Comparison of ENCODE assay signal across 19 cellular contexts in the genomic region with DNA sequence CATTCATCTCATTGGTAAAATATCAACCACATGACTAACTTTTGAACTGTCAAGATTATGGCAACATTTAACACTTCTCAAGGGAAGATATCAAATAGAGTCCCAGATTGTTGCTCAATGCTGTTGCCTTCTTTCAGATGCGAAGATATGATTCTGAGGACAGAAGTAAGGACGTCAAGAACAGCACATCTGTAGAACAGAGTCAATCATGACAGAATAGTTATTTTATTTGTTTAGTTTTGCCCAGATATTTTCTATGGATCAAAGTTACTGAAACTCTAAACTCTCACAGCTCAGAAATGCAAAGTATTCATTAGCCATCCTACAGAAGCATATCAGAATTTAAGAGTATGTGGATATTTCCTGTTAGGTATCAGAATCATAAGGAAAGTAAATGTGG.
"Had no signal": no experiment of that assay in that cellular context is flagged by ENCODE, and none has a peak within 500 bp of the region (broad histone marks: within the 10 kb centered on the region; RNA-seq: fewer than 3 reads in every experiment).

No MANE protein-coding gene starts in this region.

- H3K9me3 Mint-ChIP-seq: activated CD4-positive, alpha-beta T cell treated with anti-CD3 and anti-CD28 coated beads, Interleukin-2, amount 10 ng/mL, durations not matched to agents 7 days and 5 days had no signal

- H3K4me3 ChIP-seq: cardiac muscle cell, lower lobe of right lung, neural progenitor cell, pancreas, skin epidermis had no signal

- H3K36me3 Mint-ChIP-seq: activated naive CD8-positive, alpha-beta T cell; neural progenitor cell had no signal

- H3K36me3 ChIP-seq: cardiac muscle cell, lower lobe of right lung, neural progenitor cell, pancreas had no signal

- H2AFZ ChIP-seq: neural progenitor cell had no signal

- H3K27ac ChIP-seq: cardiac muscle cell, lower lobe of right lung, neural progenitor cell, pancreas had no signal

- H3K27me3 ChIP-seq: cardiac muscle cell, neural progenitor cell, pancreas had no signal

- H3K9me3 ChIP-seq: pancreas had no signal

- H3K4me3 Mint-ChIP-seq: activated CD4-positive, alpha-beta T cell treated with anti-CD3 and anti-CD28 coated beads, Interleukin-2, amount 10 ng/mL, durations not matched to agents 7 days and 5 days; activated naive CD8-positive, alpha-beta T cell; neural progenitor cell; stimulated activated naive CD8-positive, alpha-beta T cell treated with anti-CD3 and anti-CD28 coated beads, Interleukin-15, amount 100 ng/mL, for 72 hours had no signal

- H3K4me1 Mint-ChIP-seq: activated CD4-positive, alpha-beta T cell treated with anti-CD3 and anti-CD28 coated beads, Interleukin-2, amount 10 ng/mL, durations not matched to agents 7 days and 5 days; neural progenitor cell; stimulated activated naive CD8-positive, alpha-beta T cell treated with anti-CD3 and anti-CD28 coated beads, Interleukin-15, amount 100 ng/mL, for 72 hours had no signal

- H3K9ac ChIP-seq: neural progenitor cell had no signal

- DNase-seq: activated CD4-positive, alpha-beta T cell treated with anti-CD3 and anti-CD28 coated beads, Interleukin-2, amount 10 ng/mL, durations not matched to agents 7 days and 5 days; activated CD4-positive, CD25-positive, alpha-beta regulatory T cell; activated effector memory CD4-positive, alpha-beta T cell treated with Interleukin-2 at 50 U/mL for 16 hours; anterior cingulate cortex; hypothalamus; left cardiac atrium; lower lobe of right lung; midbrain; pancreas; stimulated activated CD4-positive, alpha-beta T cell treated with anti-CD3 and anti-CD28 coated beads, Interleukin-4, amount 100 ng/mL, for 4 hours; stimulated activated naive CD8-positive, alpha-beta T cell treated with anti-CD3 and anti-CD28 coated beads, Interleukin-15, amount 100 ng/mL, for 72 hours; T-helper 2 cell had no signal

- FAIRE-seq: colon, pancreas, TTC549, urothelium cell line had no signal

- H3K27ac Mint-ChIP-seq: activated CD4-positive, alpha-beta T cell treated with anti-CD3 and anti-CD28 coated beads, Interleukin-2, amount 10 ng/mL, durations not matched to agents 7 days and 5 days; activated naive CD8-positive, alpha-beta T cell; neural progenitor cell had no signal

- ATAC-seq: left cardiac atrium; lower lobe of right lung; pancreas; stimulated activated naive CD8-positive, alpha-beta T cell treated with anti-CD3 and anti-CD28 coated beads, Interleukin-15, amount 100 ng/mL, for 72 hours had no signal

- H3K4me2 ChIP-seq: neural progenitor cell had no signal

- H3K27me3 Mint-ChIP-seq: activated CD4-positive, alpha-beta T cell treated with anti-CD3 and anti-CD28 coated beads, Interleukin-2, amount 10 ng/mL, durations not matched to agents 7 days and 5 days; stimulated activated naive CD8-positive, alpha-beta T cell treated with anti-CD3 and anti-CD28 coated beads, Interleukin-15, amount 100 ng/mL, for 72 hours had no signal

- H3K4me1 ChIP-seq: lower lobe of right lung, neural progenitor cell, pancreas had no signal
